In the genomic region with DNA sequence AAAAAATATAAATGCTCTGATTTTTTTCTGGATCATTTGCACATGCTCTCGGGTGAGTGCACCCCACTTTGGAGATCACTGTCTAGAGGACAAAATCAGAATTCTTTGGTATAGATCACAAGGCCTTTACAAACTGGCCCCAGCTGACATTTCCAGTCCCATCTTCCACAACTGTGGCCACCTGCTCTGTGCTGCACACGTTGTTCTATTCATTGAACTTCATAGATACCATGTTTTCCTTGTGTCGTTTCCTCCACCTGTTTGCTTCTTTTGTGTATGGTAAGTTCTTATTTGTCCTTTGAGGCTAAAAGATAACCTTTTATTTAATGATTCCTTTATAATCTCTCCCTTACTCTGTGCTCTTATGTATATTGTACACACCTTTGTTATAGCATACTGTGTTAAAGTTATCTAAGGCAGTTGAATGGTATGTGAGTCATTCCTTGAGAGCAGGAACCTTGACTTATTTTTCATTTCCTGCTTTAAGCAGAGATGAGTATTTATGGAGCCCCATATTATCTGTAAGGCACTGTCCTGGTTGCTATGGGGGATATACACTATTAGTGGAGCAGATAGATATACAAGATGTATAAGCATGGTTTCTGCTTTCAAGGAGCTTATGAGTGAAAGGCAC, we compare ENCODE assay signal across 11 cellular contexts. TPM values are rescaled to one million over a fixed set of nuclear protein-coding genes. Genes with fewer than 3 reads are reported as not detected.
A peak's percentile ranks its signal among the peaks of the same experiment; 100 is the strongest.
DNase-seq lines count a peak whose midpoint lies in the region; ATAC-seq and TF ChIP-seq lines count a peak whose summit lies in the region.
"Had no signal": no experiment of that assay in that cellular context is flagged by ENCODE, and none has a peak within 500 bp of the region (broad histone marks: within the 10 kb centered on the region; RNA-seq: fewer than 3 reads in every experiment).

No MANE protein-coding gene starts in this region.

- DNase-seq in DMS53 treated with DMSO at 0.1 percent for 48 hours (lab: John Stamatoyannopoulos, UW; ENCODE audit: unreplicated experiment) (peak; percentile 84), colonic mucosa (no peak), SHP77 treated with DMSO at 0.1 percent for 48 hours (lab: John Stamatoyannopoulos, UW) (no peak), cerebellar nuclear complex (lab: John Stamatoyannopoulos, UW) (no peak), SJCRH30 (no peak)
- DNase-seq: CD8-positive, alpha-beta memory T cell; substantia nigra; T-helper 9 cell had no signal

- H3K27ac ChIP-seq in colonic mucosa (peak overlapping the region; percentile 10), SJCRH30 (no peak overlapping the region)

- intact Hi-C loops in colonic mucosa (cut with DNase I): no loop called here

- H3K4me1 ChIP-seq in colonic mucosa (no peaks in the 10 kb centered on the region), SJCRH30 (no peaks in the 10 kb centered on the region; the same call in 1 of the 2 replicates)

- H3K9me3 ChIP-seq in colonic mucosa: no peaks in the 10 kb centered on the region
- H3K9me3 ChIP-seq in SJCRH30 (replicated peaks): no peaks in the 10 kb centered on the region

- ATAC-seq in GM21390 (IDR thresholded peaks at IDR 0.05; ENCODE audit: unreplicated experiment): peak; percentile 80
- ATAC-seq in HG03378 (IDR thresholded peaks at IDR 0.05; ENCODE audit: unreplicated experiment): peak; percentile 94
- no peak for ATAC-seq in HG02678 (IDR thresholded peaks at IDR 0.05; ENCODE audit: unreplicated experiment)

- H3K27me3 ChIP-seq in colonic mucosa: no peaks in the 10 kb centered on the region
- H3K27me3 ChIP-seq in SJCRH30: no peaks in the 10 kb centered on the region

- no peaks in the 10 kb centered on the region for H3K36me3 ChIP-seq in colonic mucosa
- no peaks in the 10 kb centered on the region for H3K36me3 ChIP-seq in SJCRH30

- H3K9ac ChIP-seq in colonic mucosa (ENCODE audit: low read depth in 2 of 2, low read length in 2 of 2): no peak overlapping the region

- H3K4me3 ChIP-seq in colonic mucosa (no peak overlapping the region), SJCRH30 (no peak overlapping the region)

- no peak for TF ChIP-seq CTCF in colonic mucosa (IDR thresholded peaks at IDR 0.05)

RNA-seq across cellular contexts. Expression of a gene that starts 12.0 kb away (rescaled TPM):
- 10 to 100 TPM; 24.4 to 41.5 TPM for total RNA-seq in colonic mucosa
- total RNA-seq in SJCRH30 (2014; rRNA removed; shearing (Covaris generic)): 3.4 and 4.1 TPM in 2 replicates

RNA-seq across cellular contexts. Expression of a gene that starts 30.2 kb away (rescaled TPM):
- 1 to 10 TPM; 1.1 to 4.5 TPM for total RNA-seq in colonic mucosa
- 4.7 and 4.9 TPM in 2 replicates for total RNA-seq in SJCRH30 (2014; rRNA removed; shearing (Covaris generic))
